In the genomic region with DNA sequence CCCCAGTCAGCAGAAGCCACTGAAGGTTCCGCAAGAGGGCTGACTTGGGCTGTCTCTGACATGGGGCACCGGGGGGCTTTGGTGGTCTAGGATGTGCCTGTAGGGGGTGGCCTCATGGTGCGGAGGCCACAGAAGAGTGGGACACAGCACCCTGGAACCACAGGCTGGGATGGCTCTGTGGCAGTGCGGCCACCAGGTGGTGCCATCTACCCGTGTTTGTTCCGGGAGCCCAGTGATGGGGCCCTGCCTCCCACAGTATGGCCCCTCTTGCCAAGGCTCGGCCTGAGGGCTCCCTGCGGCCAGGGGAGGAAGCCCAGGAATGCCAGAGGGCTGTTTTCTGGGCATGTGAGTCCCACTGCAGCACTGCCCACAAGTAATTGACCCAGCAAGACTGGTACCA, we compare ENCODE assay signal across 8 cellular contexts. TPM values are rescaled to one million over a fixed set of nuclear protein-coding genes. Genes with fewer than 3 reads are reported as not detected.
DNase-seq lines count a peak whose midpoint lies in the region; ATAC-seq and TF ChIP-seq lines count a peak whose summit lies in the region.
"Not testable (repeated sequence)": the region's sequence is repeated elsewhere in the genome, so short reads cannot be mapped to it uniquely, and the experiment has no call there.

No MANE protein-coding gene starts in this region.

- not testable (repeated sequence) for H3K27me3 Mint-ChIP-seq in activated naive CD8-positive, alpha-beta T cell treated with anti-CD3 and anti-CD28 coated beads, Interleukin-2, amount 50 U/mL, for 24 hours; stimulated activated naive B cell treated with anti-CD40 and anti-IgM and Interleukin-4, amounts not matched to agents 10 μg/mL and 1 μg/mL and 100 μg/mL, for 72 hours

- H3K27ac Mint-ChIP-seq in activated naive CD8-positive, alpha-beta T cell treated with anti-CD3 and anti-CD28 coated beads, Interleukin-2, amount 50 U/mL, for 24 hours; stimulated activated naive B cell treated with anti-CD40 and anti-IgM and Interleukin-4, amounts not matched to agents 10 μg/mL and 1 μg/mL and 100 μg/mL, for 72 hours: not testable (repeated sequence)

- not testable (repeated sequence) for H3F3A ChIP-seq in PC-3 (ENCODE audit: low read length, unreplicated experiment)

- not testable (repeated sequence) for H3K9ac ChIP-seq in PC-3 (ENCODE audit: low read length)

- H3K9me2 ChIP-seq in PC-3 (replicated peaks; ENCODE audit: low read length), result not testable (repeated sequence)

- intact Hi-C loops in PC-3 (cut with micrococcal nuclease); left lung (cut with DNase I): not testable (repeated sequence)

- H3K9me3 Mint-ChIP-seq in activated naive CD8-positive, alpha-beta T cell treated with anti-CD3 and anti-CD28 coated beads, Interleukin-2, amount 50 U/mL, for 24 hours; stimulated activated naive B cell treated with anti-CD40 and anti-IgM and Interleukin-4, amounts not matched to agents 10 μg/mL and 1 μg/mL and 100 μg/mL, for 72 hours: not testable (repeated sequence)

- H3K27ac ChIP-seq in PC-3 (ENCODE audit: low read length); left lung: not testable (repeated sequence)

- DNase-seq in PC-3; activated naive CD8-positive, alpha-beta T cell treated with anti-CD3 and anti-CD28 coated beads, Interleukin-2, amount 50 U/mL, for 24 hours; left lung; stimulated activated naive B cell treated with anti-CD40 and anti-IgM and Interleukin-4, amounts not matched to agents 10 μg/mL and 1 μg/mL and 100 μg/mL, for 72 hours: not testable (repeated sequence)

- H3K27me3 ChIP-seq in PC-3 (ENCODE audit: low read length); left lung: not testable (repeated sequence)

- not testable (repeated sequence) for H3K4me3 Mint-ChIP-seq in activated naive CD8-positive, alpha-beta T cell treated with anti-CD3 and anti-CD28 coated beads, Interleukin-2, amount 50 U/mL, for 24 hours; stimulated activated naive B cell treated with anti-CD40 and anti-IgM and Interleukin-4, amounts not matched to agents 10 μg/mL and 1 μg/mL and 100 μg/mL, for 72 hours

- not testable (repeated sequence) for H3K4me3 ChIP-seq in PC-3 (ENCODE audit: low read length); left lung

- not testable (repeated sequence) for H4K20me1 ChIP-seq in PC-3 (ENCODE audit: low read length)

- H3K4me1 ChIP-seq in PC-3 (ENCODE audit: insufficient read depth, low read length); left lung: not testable (repeated sequence)

- not testable (repeated sequence) for H2AFZ ChIP-seq in PC-3 (ENCODE audit: low read length)

- not testable (repeated sequence) for BruUV-seq in PC-3 (replicated peaks; lab: Mats Ljungman, UMichigan)

- H3K36me3 ChIP-seq in PC-3 (ENCODE audit: low read depth, low read length); left lung: not testable (repeated sequence)

- H3K9me3 ChIP-seq in PC-3 (ENCODE audit: low read length); left lung: not testable (repeated sequence)

- POLR2A ChIA-PET in PC-3 (lab: Charles Lee; ENCODE audit: unreplicated experiment), result not testable (repeated sequence)

- not testable (repeated sequence) for H3K36me3 Mint-ChIP-seq in activated naive CD8-positive, alpha-beta T cell treated with anti-CD3 and anti-CD28 coated beads, Interleukin-2, amount 50 U/mL, for 24 hours (ENCODE audit: low read depth); stimulated activated naive B cell treated with anti-CD40 and anti-IgM and Interleukin-4, amounts not matched to agents 10 μg/mL and 1 μg/mL and 100 μg/mL, for 72 hours

- H3K4me2 ChIP-seq in PC-3 (ENCODE audit: low read length), result not testable (repeated sequence)

- TF ChIP-seq CTCF in PC-3 (conservative IDR thresholded peaks at IDR 0.05; ENCODE audit: low read depth, low read length); left lung (IDR thresholded peaks at IDR 0.05): not testable (repeated sequence)

- ATAC-seq in GM18861 (IDR thresholded peaks at IDR 0.05; ENCODE audit: unreplicated experiment) (peak; percentile 95), GM19468 (IDR thresholded peaks at IDR 0.05; ENCODE audit: extremely low read depth, unreplicated experiment) (peak; percentile 92), HG02610 (IDR thresholded peaks at IDR 0.05; ENCODE audit: unreplicated experiment) (peak; percentile 66), HG03108 (IDR thresholded peaks at IDR 0.05; ENCODE audit: unreplicated experiment) (peak; percentile 69), PC-3 (peak; percentile 92), left lung (peak; percentile 94)
- ATAC-seq in activated naive CD8-positive, alpha-beta T cell treated with anti-CD3 and anti-CD28 coated beads, Interleukin-2, amount 50 U/mL, for 24 hours, result peak; percentile 96
- peak; percentile 97 to 99 for ATAC-seq in stimulated activated naive B cell treated with anti-CD40 and anti-IgM and Interleukin-4, amounts not matched to agents 10 μg/mL and 1 μg/mL and 100 μg/mL, for 72 hours (replicated peaks)

- H3K79me2 ChIP-seq in PC-3 (ENCODE audit: low read length), result not testable (repeated sequence)

- not testable (repeated sequence) for H3K4me1 Mint-ChIP-seq in activated naive CD8-positive, alpha-beta T cell treated with anti-CD3 and anti-CD28 coated beads, Interleukin-2, amount 50 U/mL, for 24 hours; stimulated activated naive B cell treated with anti-CD40 and anti-IgM and Interleukin-4, amounts not matched to agents 10 μg/mL and 1 μg/mL and 100 μg/mL, for 72 hours

- CTCF ChIA-PET in PC-3 (lab: Charles Lee), result not testable (repeated sequence)

RNA-seq across cellular contexts. Expression of gene GOLGA6L4, which starts 40.0 kb away (rescaled TPM):
- total RNA-seq in PC-3 (2014; rRNA removed) (0.73 and 1.2 TPM in 2 replicates), left lung (1 to 10 TPM; 2.1 to 2.9 TPM)
